In genomic region chr11:88508558-88508807, GRCh38 we compare ENCODE assay signal across 10 cellular contexts.
DNase-seq lines count a peak whose midpoint lies in the region; ATAC-seq, FAIRE-seq and TF ChIP-seq lines count a peak whose summit lies in the region.
"Had no signal": no experiment of that assay in that cellular context is flagged by ENCODE, and none has a peak within 500 bp of the region (broad histone marks: within the 10 kb centered on the region; RNA-seq: fewer than 3 reads in every experiment).

No MANE protein-coding gene starts in this region.

- H3K4me3 ChIP-seq in AG04449 (ENCODE audit: low read depth, low read length): peak overlapping the region; percentile 49
- peak overlapping the region; percentile 54 for H3K4me3 ChIP-seq in choroid plexus epithelial cell (ENCODE audit: low read depth, low read length)

- peak overlapping the region; percentile 91 for H3K4me3 Mint-ChIP-seq in natural killer cell

- DNase-seq in AG04449 (ENCODE audit: low read depth, low spot score): no peak
- DNase-seq in choroid plexus epithelial cell (ENCODE audit: low read depth): no peak
- DNase-seq in natural killer cell: no peak
- no peak for DNase-seq in urothelium cell line (ENCODE audit: low spot score)
- no peak for DNase-seq in stimulated activated CD4-positive, alpha-beta T cell treated with anti-CD3 and anti-CD28 coated beads, Interleukin-1b, Interleukin-23, amount 100 ng/mL, for 48 hours
- no peak for DNase-seq in iPS-NIHi11 (ENCODE audit: low spot score)
- DNase-seq: DND-41, KBM-7 had no signal

- POLR2A ChIA-PET in AG04449 (lab: Yijun Ruan, JAX): no interaction called here

- peak; percentile 19 for ATAC-seq in HG02678 (IDR thresholded peaks at IDR 0.05; ENCODE audit: unreplicated experiment)
- peak in 2 of 3 donors; percentile 6 to 21 for ATAC-seq in natural killer cell
- no peak for ATAC-seq in GM18861 (IDR thresholded peaks at IDR 0.05; ENCODE audit: unreplicated experiment)

- no peak for FAIRE-seq in urothelium cell line (lab: Jason Lieb, UNC)

- no peaks in the 10 kb centered on the region for H3K36me3 Mint-ChIP-seq in natural killer cell

- TF ChIP-seq CTCF in AG04449 (IDR thresholded peaks at IDR 0.05; ENCODE audit: insufficient read depth, low read length, missing control alignments) (no peak), choroid plexus epithelial cell (conservative IDR thresholded peaks at IDR 0.05; ENCODE audit: low read depth, low read length) (no peak), natural killer cell (IDR thresholded peaks at IDR 0.05) (no peak)

- CTCF ChIA-PET in AG04449 (lab: Yijun Ruan, JAX): no interaction called here

- no peak overlapping the region for H3K27ac Mint-ChIP-seq in natural killer cell

- H3K27me3 Mint-ChIP-seq in natural killer cell (ENCODE audit: low read depth in 2 of 2): peaks cover 42 to 71% of the 10 kb centered on the region in 2 donors

- peaks cover 14 to 22% of the 10 kb centered on the region in 2 donors for H3K4me1 Mint-ChIP-seq in natural killer cell

- intact Hi-C loops in natural killer cell (cut with micrococcal nuclease): no loop called here

- H3K9me3 Mint-ChIP-seq in natural killer cell: no peaks in the 10 kb centered on the region
